1 cellular context compared by ENCODE assay signal in genomic region chr2:28216320-28216719, GRCh38.
TF ChIP-seq lines count a peak whose summit lies in the region.

No MANE protein-coding gene starts in this region.

TF ChIP-seq in HepG2, 621 proteins besides CTCF, POLR2A, EP300 and RAD21 (continued from another document):
- no peak for TF ChIP-seq PAXIP1 (CRISPR knock-in tag; conservative IDR thresholded peaks at IDR 0.05)
